2 cellular contexts compared by ENCODE assay signal in the genomic region with DNA sequence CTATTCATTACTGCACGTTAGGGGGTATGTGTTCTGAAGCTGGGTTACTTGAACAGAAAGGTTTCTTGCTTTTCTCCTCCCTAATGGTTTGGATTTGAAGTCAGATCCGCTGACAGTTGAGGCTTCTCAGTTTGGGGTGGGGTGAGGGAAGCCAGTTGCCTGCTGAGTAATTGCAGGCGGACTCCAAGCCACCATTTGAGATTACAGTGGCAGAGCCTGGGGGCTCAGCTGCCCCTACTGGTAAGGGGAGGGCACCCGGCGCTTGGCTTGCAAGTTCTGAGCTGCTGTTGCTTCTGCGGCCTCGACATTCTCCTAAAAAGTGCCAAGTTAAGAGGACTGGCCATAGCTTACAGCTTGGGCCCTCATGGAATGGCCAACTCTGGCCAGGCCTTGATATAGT.
TF ChIP-seq lines count a peak whose summit lies in the region.

No MANE protein-coding gene starts in this region.

TF ChIP-seq in SK-N-SH, 30 proteins besides CTCF, POLR2A, EP300 and RAD21 (continued from another document):
- TF ChIP-seq, protein P1, sequence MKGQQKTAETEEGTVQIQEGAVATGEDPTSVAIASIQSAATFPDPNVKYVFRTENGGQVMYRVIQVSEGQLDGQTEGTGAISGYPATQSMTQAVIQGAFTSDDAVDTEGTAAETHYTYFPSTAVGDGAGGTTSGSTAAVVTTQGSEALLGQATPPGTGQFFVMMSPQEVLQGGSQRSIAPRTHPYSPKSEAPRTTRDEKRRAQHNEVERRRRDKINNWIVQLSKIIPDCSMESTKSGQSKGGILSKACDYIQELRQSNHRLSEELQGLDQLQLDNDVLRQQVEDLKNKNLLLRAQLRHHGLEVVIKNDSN (IDR thresholded peaks at IDR 0.05; ENCODE audit: borderline replicate concordance, low read depth): no peak
- no peak for TF ChIP-seq FOXM1 (IDR thresholded peaks at IDR 0.05; ENCODE audit: low read depth)
- TF ChIP-seq, protein P2, sequence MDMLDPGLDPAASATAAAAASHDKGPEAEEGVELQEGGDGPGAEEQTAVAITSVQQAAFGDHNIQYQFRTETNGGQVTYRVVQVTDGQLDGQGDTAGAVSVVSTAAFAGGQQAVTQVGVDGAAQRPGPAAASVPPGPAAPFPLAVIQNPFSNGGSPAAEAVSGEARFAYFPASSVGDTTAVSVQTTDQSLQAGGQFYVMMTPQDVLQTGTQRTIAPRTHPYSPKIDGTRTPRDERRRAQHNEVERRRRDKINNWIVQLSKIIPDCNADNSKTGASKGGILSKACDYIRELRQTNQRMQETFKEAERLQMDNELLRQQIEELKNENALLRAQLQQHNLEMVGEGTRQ (IDR thresholded peaks at IDR 0.05; ENCODE audit: borderline replicate concordance, low read depth, low read length): no peak

TF ChIP-seq in SK-N-SH treated with all-trans-retinoic acid at 6 μM for 48 hours, 23 proteins besides CTCF, POLR2A, EP300 and RAD21 (continued from another document):
- TF ChIP-seq SNAI2 (CRISPR knock-in tag; IDR thresholded peaks at IDR 0.05): no peak
